Comparison of ENCODE assay signal across 22 cellular contexts in genomic region chr6:142786476-142786875, GRCh38.
DNase-seq lines count a peak whose midpoint lies in the region; ATAC-seq and TF ChIP-seq lines count a peak whose summit lies in the region.
"Had no signal": no experiment of that assay in that cellular context is flagged by ENCODE, and none has a peak within 500 bp of the region (broad histone marks: within the 10 kb centered on the region; RNA-seq: fewer than 3 reads in every experiment).

No MANE protein-coding gene starts in this region.

- peaks cover 46% of the 10 kb centered on the region for H3K36me3 Mint-ChIP-seq in stimulated activated naive CD8-positive, alpha-beta T cell treated with anti-CD3 and anti-CD28 coated beads, Interleukin-15, Interleukin-2, amounts not matched to agents 100 ng/mL and 50 ng/mL, for 24 hours (ENCODE audit: low read depth)
- peaks cover 34% of the 10 kb centered on the region for H3K36me3 Mint-ChIP-seq in T-cell

- H3K4me3 ChIP-seq in fibroblast of the aortic adventitia (ENCODE audit: low read depth, low read length) = no peak overlapping the region
- H3K4me3 ChIP-seq: adrenal gland, HAP-1, SK-N-MC, transverse colon had no signal

- H3K4me3 Mint-ChIP-seq in stimulated activated naive CD8-positive, alpha-beta T cell treated with anti-CD3 and anti-CD28 coated beads, Interleukin-15, Interleukin-2, amounts not matched to agents 100 ng/mL and 50 ng/mL, for 24 hours = no peak overlapping the region
- H3K4me3 Mint-ChIP-seq in stimulated activated naive CD8-positive, alpha-beta T cell treated with anti-CD3 and anti-CD28 coated beads, Interleukin-15, amount 100 ng/mL, for 72 hours = no peak overlapping the region
- no peak overlapping the region for H3K4me3 Mint-ChIP-seq in T-cell
- H3K4me3 Mint-ChIP-seq: natural killer cell treated with Interleukin-12 subunit alpha and Interleukin-12 subunit beta and Interleukin-15 and Interleukin-18, amount 100 ng/mL, for 72 hours had no signal

- TF ChIP-seq CTCF in fibroblast of the aortic adventitia (IDR thresholded peaks at IDR 0.05; ENCODE audit: insufficient read depth, low read length) = no peak

- no peaks in the 10 kb centered on the region for H3K27me3 Mint-ChIP-seq in stimulated activated naive CD8-positive, alpha-beta T cell treated with anti-CD3 and anti-CD28 coated beads, Interleukin-15, Interleukin-2, amounts not matched to agents 100 ng/mL and 50 ng/mL, for 24 hours
- no peaks in the 10 kb centered on the region for H3K27me3 Mint-ChIP-seq in stimulated activated naive CD8-positive, alpha-beta T cell treated with anti-CD3 and anti-CD28 coated beads, Interleukin-15, amount 100 ng/mL, for 72 hours
- H3K27me3 Mint-ChIP-seq in T-cell = no peaks in the 10 kb centered on the region
- H3K27me3 Mint-ChIP-seq: natural killer cell treated with Interleukin-12 subunit alpha and Interleukin-12 subunit beta and Interleukin-15 and Interleukin-18, amount 100 ng/mL, for 72 hours had no signal

- DNase-seq in stimulated activated naive CD8-positive, alpha-beta T cell treated with anti-CD3 and anti-CD28 coated beads, Interleukin-15, amount 100 ng/mL, for 72 hours = no peak
- DNase-seq in T-cell = no peak
- peak; percentile 60 for DNase-seq in fibroblast of the aortic adventitia (ENCODE audit: low read depth)
- DNase-seq in stimulated activated naive CD4-positive, alpha-beta T cell (lab: John Stamatoyannopoulos, UW) = no peak
- DNase-seq: activated CD4-positive, CD25-positive, alpha-beta regulatory T cell; adrenal gland; central memory CD4-positive, alpha-beta T cell; left colon; NCI-H1105; NCI-H2081; NK-92 treated with Interleukin-12 subunit alpha and Interleukin-12 subunit beta, amount 100 ng/mL, for 24 hours; stimulated activated naive CD4-positive, alpha-beta T cell treated with Interleukin-2 at 50 U/mL for 16 hours; T-helper 9 cell; transverse colon had no signal

- H3K9me3 Mint-ChIP-seq in stimulated activated naive CD8-positive, alpha-beta T cell treated with anti-CD3 and anti-CD28 coated beads, Interleukin-15, Interleukin-2, amounts not matched to agents 100 ng/mL and 50 ng/mL, for 24 hours = no peaks in the 10 kb centered on the region
- no peaks in the 10 kb centered on the region for H3K9me3 Mint-ChIP-seq in stimulated activated naive CD8-positive, alpha-beta T cell treated with anti-CD3 and anti-CD28 coated beads, Interleukin-15, amount 100 ng/mL, for 72 hours
- no peaks in the 10 kb centered on the region for H3K9me3 Mint-ChIP-seq in T-cell
- H3K9me3 Mint-ChIP-seq: natural killer cell treated with Interleukin-12 subunit alpha and Interleukin-12 subunit beta and Interleukin-15 and Interleukin-18, amount 100 ng/mL, for 72 hours had no signal

- peaks cover 87% of the 10 kb centered on the region for H3K4me1 Mint-ChIP-seq in stimulated activated naive CD8-positive, alpha-beta T cell treated with anti-CD3 and anti-CD28 coated beads, Interleukin-15, Interleukin-2, amounts not matched to agents 100 ng/mL and 50 ng/mL, for 24 hours (ENCODE audit: low read depth)
- H3K4me1 Mint-ChIP-seq in stimulated activated naive CD8-positive, alpha-beta T cell treated with anti-CD3 and anti-CD28 coated beads, Interleukin-15, amount 100 ng/mL, for 72 hours = peaks cover 80% of the 10 kb centered on the region
- H3K4me1 Mint-ChIP-seq in T-cell = peaks cover 72 to 76% (median 73%) of the 10 kb centered on the region in 3 donors

- H3K27ac Mint-ChIP-seq in stimulated activated naive CD8-positive, alpha-beta T cell treated with anti-CD3 and anti-CD28 coated beads, Interleukin-15, Interleukin-2, amounts not matched to agents 100 ng/mL and 50 ng/mL, for 24 hours = peak overlapping the region; percentile 86
- H3K27ac Mint-ChIP-seq in stimulated activated naive CD8-positive, alpha-beta T cell treated with anti-CD3 and anti-CD28 coated beads, Interleukin-15, amount 100 ng/mL, for 72 hours = no peak overlapping the region
- peak overlapping the region; percentile 69 to 76 for H3K27ac Mint-ChIP-seq in T-cell
- H3K27ac Mint-ChIP-seq: natural killer cell treated with Interleukin-12 subunit alpha and Interleukin-12 subunit beta and Interleukin-15 and Interleukin-18, amount 100 ng/mL, for 72 hours had no signal

- CTCF ChIA-PET in T-cell (lab: Charles Lee) = interaction anchor here in 1 of 2 donors (1.1 kb wide), 1 partner anchor 24 kb away, joined by 6 read pairs; no protein-coding TSS in a partner anchor

- ATAC-seq in stimulated activated naive CD8-positive, alpha-beta T cell treated with anti-CD3 and anti-CD28 coated beads, Interleukin-15, amount 100 ng/mL, for 72 hours = no peak
- ATAC-seq in T-cell (replicated peaks in 1 of 4) = no peak
- ATAC-seq in GM19351 (IDR thresholded peaks at IDR 0.05; ENCODE audit: unreplicated experiment) = no peak
- ATAC-seq in HG03342 (IDR thresholded peaks at IDR 0.05; ENCODE audit: unreplicated experiment) = no peak
- no peak for ATAC-seq in GM18858 (IDR thresholded peaks at IDR 0.05; ENCODE audit: unreplicated experiment)
- ATAC-seq: esophagus mucosa; left colon; natural killer cell treated with Interleukin-12 subunit alpha and Interleukin-12 subunit beta and Interleukin-15 and Interleukin-18, amount 100 ng/mL, for 72 hours had no signal

- POLR2A ChIA-PET in T-cell (lab: Charles Lee) = interaction anchor here (0.7 kb wide), 2 partner anchors 18 to 48 kb away, joined by 3 read pairs; no protein-coding TSS in a partner anchor

Comparison
In these comparisons a context has a peak if more than half of its experiments do, and no peak if none do; other contexts are left out.
1. H3K27ac Mint-ChIP-seq: peak in stimulated activated naive CD8-positive, alpha-beta T cell treated with anti-CD3 and anti-CD28 coated beads, Interleukin-15, Interleukin-2, amounts not matched to agents 100 ng/mL and 50 ng/mL, for 24 hours (single experiment) and T-cell (2 of 2); none in stimulated activated naive CD8-positive, alpha-beta T cell treated with anti-CD3 and anti-CD28 coated beads, Interleukin-15, amount 100 ng/mL, for 72 hours (0 of 2).